In the genomic region with DNA sequence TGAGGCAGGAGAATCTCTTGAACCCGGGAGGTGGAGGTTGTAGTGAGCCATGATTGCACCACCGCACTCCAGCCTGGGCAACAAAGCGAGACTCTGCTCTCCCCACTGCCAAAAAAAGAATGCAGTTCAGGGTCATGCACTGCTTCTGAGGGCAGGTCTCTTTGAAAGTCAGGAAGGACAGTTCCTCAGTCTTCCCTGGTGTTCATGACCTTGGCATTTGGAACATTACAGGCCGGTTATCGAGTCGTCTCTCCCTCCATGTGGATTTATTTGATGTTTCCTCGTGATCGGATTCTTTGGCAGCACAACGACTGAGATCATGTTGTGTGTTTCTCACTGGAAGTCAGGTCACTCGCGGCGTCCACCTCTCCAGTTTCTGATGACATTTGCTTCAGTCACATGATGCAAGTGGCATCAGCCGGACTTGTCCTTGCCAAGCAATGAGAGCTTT, we compare ENCODE assay signal across 16 cellular contexts. TPM values are rescaled to one million over a fixed set of nuclear protein-coding genes. Genes with fewer than 3 reads are reported as not detected.
DNase-seq lines count a peak whose midpoint lies in the region; ATAC-seq and TF ChIP-seq lines count a peak whose summit lies in the region.
"Had no signal": no experiment of that assay in that cellular context is flagged by ENCODE, and none has a peak within 500 bp of the region (broad histone marks: within the 10 kb centered on the region; RNA-seq: fewer than 3 reads in every experiment).

No MANE protein-coding gene starts in this region.

- ATAC-seq in body of pancreas, result peak; percentile 82
- peak; percentile 80 for ATAC-seq in left ventricle myocardium superior
- ATAC-seq in gastrocnemius medialis, result peak; percentile 88 to 90
- ATAC-seq: stimulated activated naive CD8-positive, alpha-beta T cell treated with anti-CD3 and anti-CD28 coated beads, Interleukin-15, Interleukin-2, amounts not matched to agents 100 U/mL and 50 U/mL, for 24 hours had no signal

- H3K79me2 ChIP-seq in Karpas-422 (ENCODE audit: low read length), result no peaks in the 10 kb centered on the region

- in situ Hi-C loops in gastrocnemius medialis (cut with MboI; ENCODE audit: low sequenced_read_pairs in 4 of 4), result no loop called here

- no peak overlapping the region for H3K9ac ChIP-seq in Karpas-422 (ENCODE audit: low read length)

- H3K36me3 ChIP-seq in body of pancreas (replicated peaks in 1 of 2; ENCODE audit: insufficient read depth in 1 of 2, low read depth in 2 of 2) (no peaks in the 10 kb centered on the region), gastrocnemius medialis (no peaks in the 10 kb centered on the region), Karpas-422 (ENCODE audit: insufficient read depth, low read length) (no peaks in the 10 kb centered on the region)
- H3K36me3 ChIP-seq: SJSA1 had no signal

- H3K27ac ChIP-seq in body of pancreas (peak overlapping the region; percentile 70 to 93 (median 88)), gastrocnemius medialis (peak overlapping the region; percentile 88 to 96 (median 92)), Karpas-422 (ENCODE audit: low read length) (no peak overlapping the region)
- H3K27ac ChIP-seq: dorsolateral prefrontal cortex, SJSA1 had no signal

- intact Hi-C loops in body of pancreas (cut with DNase I) (no loop called here), left ventricle myocardium superior (cut with micrococcal nuclease) (no loop called here), gastrocnemius medialis (cut with DNase I; ENCODE audit: low total_unique reads) (loop anchor here (2.0 kb wide), 1 partner anchor 46 kb away; no protein-coding TSS in a partner anchor)

- peak in 1 of 3 donors; percentile 17 for TF ChIP-seq POLR2A in body of pancreas (IDR thresholded peaks at IDR 0.05)
- no peak for TF ChIP-seq POLR2A in gastrocnemius medialis (IDR thresholded peaks at IDR 0.05)

- H3K4me3 ChIP-seq in body of pancreas (no peak overlapping the region), gastrocnemius medialis (no peak overlapping the region), Karpas-422 (ENCODE audit: low read length) (no peak overlapping the region)
- H3K4me3 ChIP-seq: dorsolateral prefrontal cortex, SJSA1 had no signal

- TF ChIP-seq CTCF in body of pancreas (IDR thresholded peaks at IDR 0.05) (no peak), gastrocnemius medialis (IDR thresholded peaks at IDR 0.05 in 4 of 5, conservative IDR thresholded peaks at IDR 0.05 in 1 of 5) (no peak)

- H3K27me3 ChIP-seq in body of pancreas, result no peaks in the 10 kb centered on the region
- no peaks in the 10 kb centered on the region for H3K27me3 ChIP-seq in gastrocnemius medialis
- H3K27me3 ChIP-seq in Karpas-422 (ENCODE audit: low read length), result no peaks in the 10 kb centered on the region
- H3K27me3 ChIP-seq: dorsolateral prefrontal cortex had no signal

- H4K20me1 ChIP-seq in Karpas-422 (ENCODE audit: insufficient read depth, low read depth, low read length), result no peaks in the 10 kb centered on the region

- WGBS in body of pancreas, 2 donors, result 12 to 15% methylated on average over 10 to 13 of the region's 13 CpGs

- no peaks in the 10 kb centered on the region for H3K9me2 ChIP-seq in Karpas-422 (replicated peaks; ENCODE audit: insufficient read depth, low read length)

- no peaks in the 10 kb centered on the region for H3K9me3 ChIP-seq in body of pancreas
- H3K9me3 ChIP-seq in gastrocnemius medialis, result no peaks in the 10 kb centered on the region
- no peaks in the 10 kb centered on the region for H3K9me3 ChIP-seq in Karpas-422 (ENCODE audit: low read length)
- H3K9me3 ChIP-seq: SJSA1 had no signal

- no peak overlapping the region for H3K4me2 ChIP-seq in Karpas-422 (ENCODE audit: low read depth, low read length, poor library complexity, severe bottlenecking)

- peaks cover 88% of the 10 kb centered on the region for H3K4me1 ChIP-seq in body of pancreas
- peaks cover 26 to 27% of the 10 kb centered on the region in 2 donors for H3K4me1 ChIP-seq in gastrocnemius medialis
- no peaks in the 10 kb centered on the region for H3K4me1 ChIP-seq in Karpas-422 (ENCODE audit: low read length)

- H2AFZ ChIP-seq in Karpas-422 (ENCODE audit: low read length), result no peak overlapping the region

- DNase-seq in body of pancreas (peak; percentile 91 to 97 (median 96)), left ventricle myocardium superior (peak; percentile 51), gastrocnemius medialis (peak; percentile 95 to 97), midbrain (lab: John Stamatoyannopoulos, UW) (no peak), NCI-H1417 treated with DMSO at 0.1 percent for 48 hours (lab: John Stamatoyannopoulos, UW) (no peak), Karpas-422 (no peak)
- DNase-seq: activated CD4-positive, alpha-beta T cell treated with anti-CD3 and anti-CD28 coated beads, Interleukin-2, amount 50 U/mL, for 1 hour; activated T-cell treated with anti-CD3 and anti-CD28 coated beads, Interleukin-2, amount 50 U/mL, for 48 hours; amygdala; C1 segment of cervical spinal cord; dorsolateral prefrontal cortex; EL; immature natural killer cell; stimulated activated naive CD8-positive, alpha-beta T cell treated with anti-CD3 and anti-CD28 coated beads, Interleukin-15, Interleukin-2, amounts not matched to agents 100 U/mL and 50 U/mL, for 24 hours had no signal

RNA-seq across cellular contexts. Expression of a gene that starts 17.2 kb away (rescaled TPM):
- total RNA-seq in body of pancreas (not detected), left ventricle myocardium superior (not detected), gastrocnemius medialis (not detected)
- total RNA-seq in Karpas-422 (2014; rRNA removed; shearing (Covaris generic); ENCODE audit: low replicate concordance), result not detected in 2 replicates
- total RNA-seq: dorsolateral prefrontal cortex, fibroblast of villous mesenchyme, SJSA1 had no signal

RNA-seq across cellular contexts. Expression of a gene that starts 20.1 kb away (rescaled TPM):
- total RNA-seq in body of pancreas, result 10 to 100 TPM; 14.8 to 79.1 TPM
- total RNA-seq in left ventricle myocardium superior, result 1.6 TPM
- total RNA-seq in gastrocnemius medialis, result 1 to 10 TPM in 2 of 4 donors, under 1 TPM in 2; 0.61 to 1.3 (median 0.98) TPM
- not detected in 2 replicates for total RNA-seq in Karpas-422 (2014; rRNA removed; shearing (Covaris generic); ENCODE audit: low replicate concordance)
- total RNA-seq: SJSA1 had no signal

RNA-seq across cellular contexts. Expression of a gene that starts 25.8 kb away (rescaled TPM):
- 10 to 100 TPM in 1 of 2 donors, 1 to 10 TPM in 1; 1.6 to 14.5 TPM for total RNA-seq in body of pancreas
- total RNA-seq in left ventricle myocardium superior, result 1.0 TPM
- total RNA-seq in gastrocnemius medialis, result 1 to 10 TPM in 1 of 4 donors, not detected in 3; 2.1 TPM
- not detected in 2 replicates for total RNA-seq in Karpas-422 (2014; rRNA removed; shearing (Covaris generic); ENCODE audit: low replicate concordance)
- total RNA-seq: SJSA1 had no signal

RNA-seq across cellular contexts. Expression of a gene that starts 32.1 kb away (rescaled TPM):
- total RNA-seq in body of pancreas, result 10 to 100 TPM; 14.5 to 60.0 TPM
- total RNA-seq in left ventricle myocardium superior, result 13.7 TPM
- total RNA-seq in gastrocnemius medialis, result 1 to 10 TPM; 3.4 to 8.1 (median 6.3) TPM
- total RNA-seq in Karpas-422 (2014; rRNA removed; shearing (Covaris generic); ENCODE audit: low replicate concordance), result not detected in 2 replicates

RNA-seq across cellular contexts. Expression of a gene that starts 38.3 kb away (rescaled TPM):
- total RNA-seq in body of pancreas (10 to 100 TPM; 34.5 to 56.0 TPM), left ventricle myocardium superior (64.6 TPM), gastrocnemius medialis (10 to 100 TPM; 28.0 to 56.6 (median 43.8) TPM)
- 45.9 and 74.6 TPM in 2 replicates for total RNA-seq in Karpas-422 (2014; rRNA removed; shearing (Covaris generic); ENCODE audit: low replicate concordance)

Comparison
In these comparisons a context has a peak if more than half of its experiments do, and no peak if none do; other contexts are left out.
1. DNase-seq: peak in body of pancreas (4 of 4), left ventricle myocardium superior (single experiment) and gastrocnemius medialis (2 of 2); none in midbrain (single experiment), NCI-H1417 treated with DMSO at 0.1 percent for 48 hours (single experiment) and Karpas-422 (single experiment).
2. Peak in every context shown above with its lines, with median percentiles within 50 percentile points of each other: ATAC-seq.